Comparison of ENCODE assay signal across 8 cellular contexts in the genomic region with DNA sequence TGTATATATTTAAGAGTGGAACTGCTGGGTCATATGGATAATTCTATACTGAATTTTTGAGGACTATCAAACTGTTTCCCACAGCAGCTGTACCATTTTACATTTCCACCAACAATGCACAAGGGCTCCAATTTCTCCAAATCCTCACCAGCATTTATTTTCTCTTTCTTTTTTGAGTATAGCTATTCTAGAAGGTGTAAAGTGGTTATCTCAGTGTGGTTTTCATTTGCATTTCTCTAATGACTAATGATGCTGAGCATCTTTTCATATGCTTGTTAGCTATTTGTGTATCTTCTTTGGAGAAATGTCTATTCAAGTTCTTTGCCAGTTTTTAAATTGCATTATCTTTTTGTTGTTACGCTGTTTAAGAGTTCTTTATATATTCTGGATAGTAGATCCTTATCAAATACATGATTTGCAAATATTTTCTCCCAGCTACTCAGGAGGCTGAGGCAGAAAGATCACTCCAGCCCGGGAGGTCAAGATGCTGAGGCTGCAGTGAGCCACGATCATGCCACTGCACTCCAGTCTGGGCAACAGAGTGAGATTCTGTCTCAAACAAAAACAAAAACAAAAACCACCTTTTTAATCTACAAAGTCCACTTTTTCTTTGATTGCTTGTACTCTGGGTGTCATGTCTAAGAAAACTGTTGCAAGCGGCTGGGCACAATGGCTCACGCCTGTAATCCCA. TPM values are rescaled to one million over a fixed set of nuclear protein-coding genes. Genes with fewer than 3 reads are reported as not detected.
DNase-seq lines count a peak whose midpoint lies in the region; ATAC-seq and TF ChIP-seq lines count a peak whose summit lies in the region.
"Had no signal": no experiment of that assay in that cellular context is flagged by ENCODE, and none has a peak within 500 bp of the region (broad histone marks: within the 10 kb centered on the region; RNA-seq: fewer than 3 reads in every experiment).

No MANE protein-coding gene starts in this region.

- H3K36me3 Mint-ChIP-seq in activated naive CD8-positive, alpha-beta T cell treated with anti-CD3 and anti-CD28 coated beads for 36 hours = peaks cover 47% of the 10 kb centered on the region
- H3K36me3 Mint-ChIP-seq in Calu3 (ENCODE audit: insufficient read depth, unreplicated experiment) = peaks cover 11% of the 10 kb centered on the region

- no peaks in the 10 kb centered on the region for H3K27me3 Mint-ChIP-seq in activated naive CD8-positive, alpha-beta T cell treated with anti-CD3 and anti-CD28 coated beads for 36 hours
- no peaks in the 10 kb centered on the region for H3K27me3 Mint-ChIP-seq in Calu3 (ENCODE audit: unreplicated experiment)

- CTCF ChIA-PET in Calu3 (lab: Charles Lee) = no interaction called here

- BruUV-seq in Calu3 (replicated peaks; lab: Mats Ljungman, UMichigan) = no TSS peak

- no peak for TF ChIP-seq CTCF in Calu3 (IDR thresholded peaks at IDR 0.05; ENCODE audit: unreplicated experiment)

- intact Hi-C loops in Calu3 (cut with micrococcal nuclease; ENCODE audit: unreplicated experiment) = no loop called here

- no peak for DNase-seq in activated naive CD8-positive, alpha-beta T cell treated with anti-CD3 and anti-CD28 coated beads for 36 hours
- no peak for DNase-seq in NOMO-1 treated with dmso at 0.1 percent for 144 hours (lab: John Stamatoyannopoulos, UW; ENCODE audit: unreplicated experiment)
- no peak for DNase-seq in Calu3
- no peak for DNase-seq in NK-92 (lab: John Stamatoyannopoulos, UW; ENCODE audit: unreplicated experiment)
- DNase-seq: nucleus accumbens had no signal

- H3K9me3 Mint-ChIP-seq in activated naive CD8-positive, alpha-beta T cell treated with anti-CD3 and anti-CD28 coated beads for 36 hours = peaks cover 1% of the 10 kb centered on the region
- no peaks in the 10 kb centered on the region for H3K9me3 Mint-ChIP-seq in Calu3 (ENCODE audit: low read depth, unreplicated experiment)

- H3K27ac Mint-ChIP-seq in activated naive CD8-positive, alpha-beta T cell treated with anti-CD3 and anti-CD28 coated beads for 36 hours = peak overlapping the region; percentile 56
- H3K27ac Mint-ChIP-seq in Calu3 (ENCODE audit: unreplicated experiment) = no peak overlapping the region

- peaks cover 41% of the 10 kb centered on the region for H3K4me1 Mint-ChIP-seq in activated naive CD8-positive, alpha-beta T cell treated with anti-CD3 and anti-CD28 coated beads for 36 hours
- H3K4me1 Mint-ChIP-seq in Calu3 (ENCODE audit: low read depth, unreplicated experiment) = peaks cover 1% of the 10 kb centered on the region

- ATAC-seq in GM18909 (IDR thresholded peaks at IDR 0.05; ENCODE audit: poor library complexity, unreplicated experiment) (peak; percentile 79), GM21528 (IDR thresholded peaks at IDR 0.05; ENCODE audit: low FRiP score, unreplicated experiment) (peak; percentile 88), HG03103 (IDR thresholded peaks at IDR 0.05; ENCODE audit: low read depth, unreplicated experiment) (peak; percentile 59)

- no peak overlapping the region for H3K4me3 Mint-ChIP-seq in activated naive CD8-positive, alpha-beta T cell treated with anti-CD3 and anti-CD28 coated beads for 36 hours
- H3K4me3 Mint-ChIP-seq in Calu3 (ENCODE audit: low read depth, unreplicated experiment) = no peak overlapping the region

RNA-seq across cellular contexts. Expression of gene GTF2A1, which starts 32.8 kb away (rescaled TPM):
- 10 to 100 TPM; 42.5 TPM for total RNA-seq in activated naive CD8-positive, alpha-beta T cell treated with anti-CD3 and anti-CD28 coated beads for 36 hours
- 35.9 and 45.6 TPM in 2 replicates for total RNA-seq in Calu3 (2022)
